16 cellular contexts compared by ENCODE assay signal in genomic region chr15:46857103-46857502, GRCh38.
DNase-seq lines count a peak whose midpoint lies in the region.
"Had no signal": no experiment of that assay in that cellular context is flagged by ENCODE, and none has a peak within 500 bp of the region (broad histone marks: within the 10 kb centered on the region; RNA-seq: fewer than 3 reads in every experiment).

No MANE protein-coding gene starts in this region.

- no peak overlapping the region for H2BK120ac ChIP-seq in trophoblast cell (ENCODE audit: insufficient read depth, low read length, poor library complexity)

- H3K79me1 ChIP-seq in trophoblast cell (ENCODE audit: low read length): no peaks in the 10 kb centered on the region

- H3K27ac ChIP-seq in BLaER1: no peak overlapping the region
- no peak overlapping the region for H3K27ac ChIP-seq in trophoblast cell (ENCODE audit: low read depth, low read length)
- H3K27ac ChIP-seq: RWPE1, SJCRH30 had no signal

- H4K91ac ChIP-seq in trophoblast cell (ENCODE audit: low read depth, low read length): no peak overlapping the region

- peak; percentile 25 for DNase-seq in NCI-H1092 treated with DMSO at 0.1 percent for 48 hours (lab: John Stamatoyannopoulos, UW)
- no peak for DNase-seq in NCI-H1092 (lab: John Stamatoyannopoulos, UW)
- peak; percentile 47 for DNase-seq in NCI-H1436 treated with DMSO at 0.1 percent for 48 hours (lab: John Stamatoyannopoulos, UW)
- peak; percentile 76 for DNase-seq in NCI-H774 (lab: John Stamatoyannopoulos, UW)
- DNase-seq in trophoblast cell: no peak
- DNase-seq in NCI-H1694 (lab: John Stamatoyannopoulos, UW): no peak
- no peak for DNase-seq in islet precursor cell
- DNase-seq: 8988T, KG1, NCI-H1048, NCI-H524 treated with DMSO at 0.1 percent for 48 hours, PC-3, SJCRH30, T-helper 17 cell had no signal

- peak overlapping the region; percentile 44 for H3K4me2 ChIP-seq in BLaER1
- no peak overlapping the region for H3K4me2 ChIP-seq in trophoblast cell (ENCODE audit: low read length)

- H3K79me2 ChIP-seq in trophoblast cell (ENCODE audit: control insufficient read depth, insufficient read depth, low read length, poor library complexity): no peaks in the 10 kb centered on the region

- H3K4ac ChIP-seq in trophoblast cell (ENCODE audit: low read depth, low read length): no peak overlapping the region

- H3K27me3 ChIP-seq in BLaER1 (no peaks in the 10 kb centered on the region), trophoblast cell (ENCODE audit: insufficient read depth, low read length) (no peaks in the 10 kb centered on the region)
- H3K27me3 ChIP-seq: SJCRH30 had no signal

- peaks cover 32% of the 10 kb centered on the region for H3K4me1 ChIP-seq in BLaER1
- H3K4me1 ChIP-seq in trophoblast cell (ENCODE audit: control insufficient read depth in 1 of 2, insufficient read depth in 2 of 2, low read length in 2 of 2): no peaks in the 10 kb centered on the region
- H3K4me1 ChIP-seq: SJCRH30 had no signal

- H2BK12ac ChIP-seq in trophoblast cell (ENCODE audit: low read length): no peak overlapping the region

- H3K9me3 ChIP-seq in BLaER1: no peaks in the 10 kb centered on the region
- no peaks in the 10 kb centered on the region for H3K9me3 ChIP-seq in trophoblast cell (ENCODE audit: insufficient read depth, low read depth, low read length)
- H3K9me3 ChIP-seq: SJCRH30 had no signal

- no peak overlapping the region for H4K12ac ChIP-seq in trophoblast cell (ENCODE audit: low read depth, low read length)

- no peak overlapping the region for H2AFZ ChIP-seq in trophoblast cell (ENCODE audit: insufficient read depth, low read length, poor library complexity)

- H4K20me1 ChIP-seq in BLaER1: no peaks in the 10 kb centered on the region

- H3K9ac ChIP-seq in BLaER1 (no peak overlapping the region), trophoblast cell (ENCODE audit: low read length) (no peak overlapping the region)

- WGBS in trophoblast cell (ENCODE audit: extremely low coverage, insufficient coverage, insufficient read length): no CpG with 5 or more reads among the region's 3 CpGs

- H3K36me3 ChIP-seq in BLaER1: no peaks in the 10 kb centered on the region
- no peaks in the 10 kb centered on the region for H3K36me3 ChIP-seq in trophoblast cell (ENCODE audit: control insufficient read depth in 1 of 2, insufficient read depth in 2 of 2, low read length in 2 of 2)
- H3K36me3 ChIP-seq: SJCRH30 had no signal

- no peak overlapping the region for H4K8ac ChIP-seq in trophoblast cell (ENCODE audit: low read depth, low read length)

- no peak overlapping the region for H3K14ac ChIP-seq in trophoblast cell (ENCODE audit: low read length)

- H2AK5ac ChIP-seq in trophoblast cell (ENCODE audit: low read length): no peak overlapping the region

- H3K18ac ChIP-seq in trophoblast cell (ENCODE audit: low read length): no peak overlapping the region

- H3K4me3 ChIP-seq in BLaER1 (no peak overlapping the region), trophoblast cell (ENCODE audit: low read depth, low read length) (no peak overlapping the region)
- H3K4me3 ChIP-seq: SJCRH30 had no signal

- no peak overlapping the region for H2BK5ac ChIP-seq in trophoblast cell (ENCODE audit: low read depth, low read length, poor library complexity)

- no peak overlapping the region for H3K23ac ChIP-seq in trophoblast cell (ENCODE audit: low read length)

Comparison
In these comparisons a context has a peak if more than half of its experiments do, and no peak if none do; other contexts are left out.
1. DNase-seq: peak in NCI-H1092 treated with DMSO at 0.1 percent for 48 hours (single experiment), NCI-H1436 treated with DMSO at 0.1 percent for 48 hours (single experiment) and NCI-H774 (single experiment); none in NCI-H1092 (single experiment), trophoblast cell (0 of 2), NCI-H1694 (single experiment) and islet precursor cell (single experiment).